19 cellular contexts compared by ENCODE assay signal in genomic region chr9:27990524-27990923, GRCh38.
DNase-seq lines count a peak whose midpoint lies in the region; ATAC-seq and TF ChIP-seq lines count a peak whose summit lies in the region.
"Had no signal": no experiment of that assay in that cellular context is flagged by ENCODE, and none has a peak within 500 bp of the region (broad histone marks: within the 10 kb centered on the region; RNA-seq: fewer than 3 reads in every experiment).

No MANE protein-coding gene starts in this region.

- WGBS in mesenchymal stem cell: 81% methylated on average over 1 of the region's 2 CpGs

- peak; percentile 93 for ATAC-seq in GM18858 (IDR thresholded peaks at IDR 0.05; ENCODE audit: unreplicated experiment)
- ATAC-seq in GM21381 (IDR thresholded peaks at IDR 0.05; ENCODE audit: unreplicated experiment): peak; percentile 84
- ATAC-seq in HG02884 (IDR thresholded peaks at IDR 0.05; ENCODE audit: unreplicated experiment): peak; percentile 74
- ATAC-seq in HG03565 (IDR thresholded peaks at IDR 0.05; ENCODE audit: unreplicated experiment): peak; percentile 100
- no peak for ATAC-seq in esophagus mucosa
- ATAC-seq: activated naive CD8-positive, alpha-beta T cell treated with anti-CD3 and anti-CD28 coated beads, Interleukin-2, amount 50 U/mL, for 24 hours; naive thymus-derived CD4-positive, alpha-beta T cell had no signal

- H3K27me3 ChIP-seq in mesenchymal stem cell (ENCODE audit: control insufficient read depth in 1 of 2, insufficient read depth in 1 of 2, low read length in 2 of 2) (no peaks in the 10 kb centered on the region), osteoblast (ENCODE audit: insufficient read depth, low read length) (no peaks in the 10 kb centered on the region)
- H3K27me3 ChIP-seq: esophagus muscularis mucosa, spleen, upper lobe of left lung had no signal

- H3K14ac ChIP-seq in mesenchymal stem cell (ENCODE audit: low read length in 2 of 2): no peak overlapping the region

- no peak overlapping the region for H3K23ac ChIP-seq in mesenchymal stem cell (ENCODE audit: low read length in 2 of 2)

- no peak overlapping the region for H4K8ac ChIP-seq in mesenchymal stem cell (ENCODE audit: low read length)

- H3K36me3 ChIP-seq in mesenchymal stem cell (ENCODE audit: control insufficient read depth in 1 of 2, insufficient read depth in 2 of 2, low read depth in 1 of 2, low read length in 2 of 2) (no peaks in the 10 kb centered on the region), osteoblast (ENCODE audit: insufficient read depth, low read length) (no peaks in the 10 kb centered on the region)
- H3K36me3 ChIP-seq: esophagus muscularis mucosa, spleen, upper lobe of left lung had no signal

- H3K4me3 ChIP-seq in mesenchymal stem cell (ENCODE audit: insufficient read depth in 1 of 2, low read depth in 1 of 2, low read length in 2 of 2): no peak overlapping the region
- no peak overlapping the region for H3K4me3 ChIP-seq in osteoblast (ENCODE audit: insufficient read depth, low read length)
- H3K4me3 ChIP-seq: esophagus muscularis mucosa, spleen, upper lobe of left lung had no signal

- no peak overlapping the region for H3K4me2 ChIP-seq in mesenchymal stem cell (ENCODE audit: low read length, poor library complexity, severe bottlenecking)
- no peak overlapping the region for H3K4me2 ChIP-seq in osteoblast (ENCODE audit: insufficient read depth, low read length)

- no peak overlapping the region for H2BK15ac ChIP-seq in mesenchymal stem cell (ENCODE audit: low read depth, poor library complexity, severe bottlenecking)

- no peak overlapping the region for H2BK12ac ChIP-seq in mesenchymal stem cell (ENCODE audit: low read length in 2 of 2)

- H4K20me1 ChIP-seq in osteoblast (ENCODE audit: insufficient read depth, low read length): no peaks in the 10 kb centered on the region

- no peak overlapping the region for H3K9ac ChIP-seq in mesenchymal stem cell (ENCODE audit: low read length)

- DNase-seq in head of caudate nucleus (no peak), mesenchymal stem cell (no peak), osteoblast (ENCODE audit: insufficient read length, low spot score, missing footprints) (no peak)
- DNase-seq: activated naive CD8-positive, alpha-beta T cell treated with anti-CD3 and anti-CD28 coated beads, Interleukin-2, amount 50 U/mL, for 24 hours; activated T-cell treated with anti-CD3 and anti-CD28 coated beads, Interleukin-2, amount 50 U/mL, for 24 hours; GF-D8; immature natural killer cell; mammary epithelial cell; naive thymus-derived CD4-positive, alpha-beta T cell; spleen; stimulated activated naive CD4-positive, alpha-beta T cell treated with Interleukin-2 at 50 U/mL for 16 hours; upper lobe of left lung had no signal

- H3K79me1 ChIP-seq in mesenchymal stem cell (replicated peaks; ENCODE audit: low read length, poor library complexity, severe bottlenecking): no peaks in the 10 kb centered on the region

- no peak overlapping the region for H4K91ac ChIP-seq in mesenchymal stem cell (ENCODE audit: low read length)

- no peak overlapping the region for H3K4ac ChIP-seq in mesenchymal stem cell (ENCODE audit: low read depth in 1 of 2, low read length in 2 of 2)

- H3K9me3 ChIP-seq in mesenchymal stem cell (ENCODE audit: control insufficient read depth, low read length): no peaks in the 10 kb centered on the region
- no peaks in the 10 kb centered on the region for H3K9me3 ChIP-seq in osteoblast (ENCODE audit: low read depth, low read length)
- H3K9me3 ChIP-seq: esophagus muscularis mucosa, upper lobe of left lung had no signal

- H3K27ac ChIP-seq in mesenchymal stem cell (ENCODE audit: low read length, poor library complexity, severe bottlenecking) (no peak overlapping the region), osteoblast (ENCODE audit: low read depth, low read length) (no peak overlapping the region)
- H3K27ac ChIP-seq: esophagus muscularis mucosa, RWPE1, spleen, upper lobe of left lung had no signal

- H2BK5ac ChIP-seq in mesenchymal stem cell (ENCODE audit: low read depth, low read length, poor library complexity, severe bottlenecking): no peak overlapping the region

- H3K79me2 ChIP-seq in osteoblast (ENCODE audit: insufficient read depth, low read length): no peaks in the 10 kb centered on the region

- no peaks in the 10 kb centered on the region for H3K4me1 ChIP-seq in mesenchymal stem cell (ENCODE audit: control insufficient read depth, insufficient read depth, low read depth, low read length)
- no peaks in the 10 kb centered on the region for H3K4me1 ChIP-seq in osteoblast (ENCODE audit: insufficient read depth, low read length)
- H3K4me1 ChIP-seq: esophagus muscularis mucosa, spleen, upper lobe of left lung had no signal

- no peak overlapping the region for H2AK5ac ChIP-seq in mesenchymal stem cell (ENCODE audit: low read length, severe bottlenecking)

- H2AFZ ChIP-seq in mesenchymal stem cell (ENCODE audit: low read depth, low read length) (no peak overlapping the region), osteoblast (ENCODE audit: low read length) (no peak overlapping the region)

- intact Hi-C loops in head of caudate nucleus (cut with DNase I): no loop called here

- no peak overlapping the region for H2BK120ac ChIP-seq in mesenchymal stem cell (ENCODE audit: low read depth, low read length)

- TF ChIP-seq CTCF in osteoblast (IDR thresholded peaks at IDR 0.05; ENCODE audit: extremely low read depth, low read depth, low read length): no peak

- H3K18ac ChIP-seq in mesenchymal stem cell (ENCODE audit: low read depth in 1 of 2, low read length in 2 of 2): no peak overlapping the region
